Comparison of ENCODE assay signal across 8 cellular contexts in genomic region chr6:43454290-43455033, GRCh38. TPM values are rescaled to one million over a fixed set of nuclear protein-coding genes. Genes with fewer than 3 reads are reported as not detected.
DNase-seq lines count a peak whose midpoint lies in the region; ATAC-seq, FAIRE-seq and TF ChIP-seq lines count a peak whose summit lies in the region.

No MANE protein-coding gene starts in this region.

- H3K4me1 ChIP-seq in kidney (ENCODE audit: control insufficient read depth in 1 of 2, insufficient read depth in 1 of 2, low read depth in 1 of 2, low read length in 2 of 2), result peaks cover 0 to 6% of the 10 kb centered on the region in 2 donors

- H3K36me3 Mint-ChIP-seq in CD14-positive monocyte (peaks cover 49% of the 10 kb centered on the region in 2 donors), chondrocyte (ENCODE audit: low read depth) (peaks cover 9% of the 10 kb centered on the region)
- H3K36me3 Mint-ChIP-seq in activated CD4-positive, alpha-beta T cell treated with anti-CD3 and anti-CD28 coated beads for 36 hours (ENCODE audit: low read depth), result peaks cover 8% of the 10 kb centered on the region

- H3K9me3 Mint-ChIP-seq in CD14-positive monocyte (peaks cover 0 to 25% (median 8%) of the 10 kb centered on the region in 7 donors), chondrocyte (ENCODE audit: low read depth) (no peaks in the 10 kb centered on the region)
- peaks cover 2% of the 10 kb centered on the region for H3K9me3 Mint-ChIP-seq in activated CD4-positive, alpha-beta T cell treated with anti-CD3 and anti-CD28 coated beads for 36 hours (ENCODE audit: low read depth)

- H3K9me3 ChIP-seq in kidney (ENCODE audit: control insufficient read depth in 1 of 2, low read length in 2 of 2), result no peaks in the 10 kb centered on the region

- CTCF ChIA-PET in activated CD4-positive, alpha-beta T cell treated with anti-CD3 and anti-CD28 coated beads for 36 hours (lab: Charles Lee), result interaction anchor here (0.5 to 4.3 kb wide), 13 partner anchors 13 to 186 kb away, joined by 3 to 33 read pairs (median 3); partner anchors contain the start of genes LRRC73 and TJAP1

- POLR2A ChIA-PET in activated CD4-positive, alpha-beta T cell treated with anti-CD3 and anti-CD28 coated beads for 36 hours (lab: Charles Lee), result no interaction called here

- intact Hi-C loops in CD14-positive monocyte (cut with micrococcal nuclease) (loop anchor here (1.0 to 2.0 kb wide), 2 partner anchors 52 kb away; no protein-coding TSS in a partner anchor), kidney (cut with DNase I) (loop anchor here (10.0 kb wide), 1 partner anchor 50 kb away; no protein-coding TSS in a partner anchor)
- intact Hi-C loops in activated CD4-positive, alpha-beta T cell treated with anti-CD3 and anti-CD28 coated beads for 36 hours (cut with DNase I, micrococcal nuclease), result loop anchor here (1.0 to 10.0 kb wide), 6 partner anchors 22 to 620 kb away; partner anchors contain the start of genes TJAP1 (in 2 of the 2) and LRRC73 (in 1 of the 2)

- H3K4me1 Mint-ChIP-seq in CD14-positive monocyte, result peaks cover 14% of the 10 kb centered on the region
- peaks cover 15% of the 10 kb centered on the region for H3K4me1 Mint-ChIP-seq in activated CD4-positive, alpha-beta T cell treated with anti-CD3 and anti-CD28 coated beads for 36 hours
- H3K4me1 Mint-ChIP-seq in chondrocyte (ENCODE audit: low read depth), result peaks cover 22% of the 10 kb centered on the region

- peaks cover 0 to 9% of the 10 kb centered on the region in 2 donors for H3K36me3 ChIP-seq in kidney (ENCODE audit: control insufficient read depth in 1 of 2, insufficient read depth in 2 of 2, low read length in 2 of 2)

- H3K27ac Mint-ChIP-seq in CD14-positive monocyte, result peak overlapping the region in 2 of 7 donors; percentile 19 to 30
- no peak overlapping the region for H3K27ac Mint-ChIP-seq in activated CD4-positive, alpha-beta T cell treated with anti-CD3 and anti-CD28 coated beads for 36 hours
- no peak overlapping the region for H3K27ac Mint-ChIP-seq in chondrocyte (ENCODE audit: unreplicated experiment)

- H3K4me3 ChIP-seq in kidney (ENCODE audit: low read length in 2 of 2), result peak overlapping the region in 1 of 2 donors; percentile 51

- TF ChIP-seq CTCF in CD14-positive monocyte (IDR thresholded peaks at IDR 0.05) (peak; percentile 97), chondrocyte (IDR thresholded peaks at IDR 0.05) (peak; percentile 90), kidney (IDR thresholded peaks at IDR 0.05; ENCODE audit: borderline replicate concordance, extremely low read depth, insufficient read depth) (peak; percentile 97)

- H3K9ac ChIP-seq in kidney (ENCODE audit: low read length in 2 of 2), result no peak overlapping the region

- H3K27me3 Mint-ChIP-seq in CD14-positive monocyte (ENCODE audit: low read depth in 3 of 3), result peaks cover 36 to 42% (median 41%) of the 10 kb centered on the region in 3 donors
- peaks cover 3% of the 10 kb centered on the region for H3K27me3 Mint-ChIP-seq in activated CD4-positive, alpha-beta T cell treated with anti-CD3 and anti-CD28 coated beads for 36 hours
- H3K27me3 Mint-ChIP-seq in chondrocyte (ENCODE audit: low read depth), result peaks cover 14% of the 10 kb centered on the region

- peak; percentile 73 for DNase-seq in CD14-positive monocyte (ENCODE audit: low spot score)
- DNase-seq in H4 (ENCODE audit: low spot score), result peak; percentile 73
- DNase-seq in NCI-H345 (lab: John Stamatoyannopoulos, UW), result peak; percentile 70
- DNase-seq in activated CD4-positive, alpha-beta T cell treated with anti-CD3 and anti-CD28 coated beads for 36 hours, result peak; percentile 84
- no peak for DNase-seq in chondrocyte (ENCODE audit: low spot score)
- DNase-seq in kidney, result peak; percentile 95
- DNase-seq in stimulated activated CD4-positive, alpha-beta T cell treated with anti-CD3 and anti-CD28 coated beads, Interleukin-12 subunit alpha, Interleukin-12 subunit beta, amount 100 ng/mL, for 4 hours, result peak; percentile 69

- ATAC-seq in activated CD4-positive, alpha-beta T cell treated with anti-CD3 and anti-CD28 coated beads for 36 hours, result peak; percentile 69
- ATAC-seq in GM21390 (IDR thresholded peaks at IDR 0.05; ENCODE audit: unreplicated experiment), result no peak

- H3K4me3 Mint-ChIP-seq in CD14-positive monocyte (peak overlapping the region; percentile 79 to 89), chondrocyte (ENCODE audit: unreplicated experiment) (peak overlapping the region; percentile 75)
- H3K4me3 Mint-ChIP-seq in activated CD4-positive, alpha-beta T cell treated with anti-CD3 and anti-CD28 coated beads for 36 hours, result peak overlapping the region; percentile 72

- no peak for FAIRE-seq in kidney (lab: Jason Lieb, UNC)

- H3K27ac ChIP-seq in kidney (ENCODE audit: low read depth in 2 of 2, low read length in 2 of 2), result no peak overlapping the region

RNA-seq across cellular contexts. Expression of gene DLK2, which starts 0.9 kb away (rescaled TPM):
- not detected for polyA plus RNA-seq in CD14-positive monocyte
- total RNA-seq in H4 (2014; rRNA removed; shearing (Covaris generic)), result 12.6 and 13.7 TPM in 2 replicates
- total RNA-seq in activated CD4-positive, alpha-beta T cell treated with anti-CD3 and anti-CD28 coated beads for 36 hours, result 1 to 10 TPM; 1.9 to 2.0 TPM
- 0.29 to 1.3 TPM (median 1.1 TPM) in 3 replicates for total RNA-seq in chondrocyte
- 0.50 TPM for total RNA-seq in kidney
- not detected for polyA plus RNA-seq in kidney (ENCODE audit: insufficient read depth, low read depth, low replicate concordance)

RNA-seq across cellular contexts. Expression of gene TJAP1, which starts 22.9 kb away (rescaled TPM):
- polyA plus RNA-seq in CD14-positive monocyte, result 1 to 10 TPM; 3.2 TPM
- 9.9 and 11.3 TPM in 2 replicates for total RNA-seq in H4 (2014; rRNA removed; shearing (Covaris generic))
- total RNA-seq in activated CD4-positive, alpha-beta T cell treated with anti-CD3 and anti-CD28 coated beads for 36 hours, result 10 to 100 TPM; 35.6 to 37.2 TPM
- 27.7 to 35.3 TPM (median 31.0 TPM) in 3 replicates for total RNA-seq in chondrocyte
- 38.5 TPM for total RNA-seq in kidney
- polyA plus RNA-seq in kidney (ENCODE audit: insufficient read depth, low read depth, low replicate concordance), result 13.6 TPM

RNA-seq across cellular contexts. Expression of gene ABCC10, which starts 27.1 kb away (rescaled TPM):
- polyA plus RNA-seq in CD14-positive monocyte (10 to 100 TPM in 1 of 2 donors, 1 to 10 TPM in 1; 7.6 to 10.2 TPM), kidney (ENCODE audit: insufficient read depth, low read depth, low replicate concordance) (12.0 TPM)
- 6.9 and 11.7 TPM in 2 replicates for total RNA-seq in H4 (2014; rRNA removed; shearing (Covaris generic))
- total RNA-seq in activated CD4-positive, alpha-beta T cell treated with anti-CD3 and anti-CD28 coated beads for 36 hours, result 10 to 100 TPM; 27.8 to 29.0 TPM
- total RNA-seq in chondrocyte (42.5 to 43.2 TPM (median 43.1 TPM) in 3 replicates), kidney (30.2 TPM)

RNA-seq across cellular contexts. Expression of gene LRRC73, which starts 55.7 kb away (rescaled TPM):
- polyA plus RNA-seq in CD14-positive monocyte (not detected), kidney (ENCODE audit: insufficient read depth, low read depth, low replicate concordance) (4.6 TPM)
- 1.0 and 1.8 TPM in 2 replicates for total RNA-seq in H4 (2014; rRNA removed; shearing (Covaris generic))
- total RNA-seq in activated CD4-positive, alpha-beta T cell treated with anti-CD3 and anti-CD28 coated beads for 36 hours, result under 1 TPM; 0.18 to 0.19 TPM
- total RNA-seq in chondrocyte (0.24 to 0.62 TPM (median 0.49 TPM) in 3 replicates), kidney (1.5 TPM)
